In the genomic region with DNA sequence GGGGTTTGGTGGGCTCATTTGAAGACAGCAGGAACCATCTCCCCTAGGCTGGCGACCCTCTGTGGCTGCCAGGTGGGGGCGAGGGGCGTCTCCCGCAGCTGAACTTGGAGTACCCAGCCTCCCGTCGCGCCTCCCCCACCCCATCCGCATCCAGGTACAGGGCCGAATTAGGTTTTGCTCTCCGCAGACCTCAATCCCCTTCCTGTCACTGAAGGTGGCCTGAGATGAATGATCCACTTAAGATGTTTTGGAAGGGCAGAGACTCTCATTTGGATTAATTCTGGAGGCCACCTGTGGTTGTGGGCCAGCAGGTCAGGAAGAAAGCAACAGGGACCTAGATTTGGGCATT, we compare ENCODE assay signal across 8 cellular contexts. TPM values are rescaled to one million over a fixed set of nuclear protein-coding genes. Genes with fewer than 3 reads are reported as not detected.
DNase-seq lines count a peak whose midpoint lies in the region; ATAC-seq and TF ChIP-seq lines count a peak whose summit lies in the region.

No MANE protein-coding gene starts in this region.

- no peak for TF ChIP-seq POLR2A in esophagus squamous epithelium (IDR thresholded peaks at IDR 0.05)

- WGBS in esophagus squamous epithelium, 2 donors, result 30% methylated on average over 3 to 6 of the region's 10 CpGs

- H3K9ac ChIP-seq in NT2/D1 (ENCODE audit: insufficient read length, low read depth) (peak overlapping the region; percentile 74), rectal smooth muscle tissue (ENCODE audit: low read length) (peak overlapping the region; percentile 57)

- H3K9me3 ChIP-seq in NT2/D1 (ENCODE audit: insufficient read depth, low read length), result no peaks in the 10 kb centered on the region
- H3K9me3 ChIP-seq in esophagus squamous epithelium, result no peaks in the 10 kb centered on the region

- no peak for ATAC-seq in GM21619 (IDR thresholded peaks at IDR 0.05; ENCODE audit: unreplicated experiment)

- peak overlapping the region; percentile 61 for H3K4me3 ChIP-seq in NT2/D1 (ENCODE audit: insufficient read length, low read depth)
- H3K4me3 ChIP-seq in esophagus squamous epithelium, result peak overlapping the region; percentile 46 to 82 (median 64)
- H3K4me3 ChIP-seq in rectal smooth muscle tissue (ENCODE audit: low read length), result peak overlapping the region; percentile 75

- H3K27ac ChIP-seq in esophagus squamous epithelium, result peak overlapping the region in 3 of 4 donors; percentile 46 to 67 (median 57)
- H3K27ac ChIP-seq in rectal smooth muscle tissue (ENCODE audit: low read depth, low read length), result no peak overlapping the region

- H3K4me1 ChIP-seq in NT2/D1 (ENCODE audit: insufficient read depth, insufficient read length), result no peaks in the 10 kb centered on the region
- peaks cover 7 to 24% (median 8%) of the 10 kb centered on the region in 3 donors for H3K4me1 ChIP-seq in esophagus squamous epithelium
- no peaks in the 10 kb centered on the region for H3K4me1 ChIP-seq in rectal smooth muscle tissue (ENCODE audit: control insufficient read depth, insufficient read depth, low read length)

- no peaks in the 10 kb centered on the region for H3K36me3 ChIP-seq in NT2/D1 (ENCODE audit: insufficient read depth, insufficient read length, low read length)
- no peaks in the 10 kb centered on the region for H3K36me3 ChIP-seq in esophagus squamous epithelium
- no peaks in the 10 kb centered on the region for H3K36me3 ChIP-seq in rectal smooth muscle tissue (ENCODE audit: control insufficient read depth, insufficient read depth, low read length)

- DNase-seq in GM19240 (ENCODE audit: insufficient read length, low spot score), result peak; percentile 20
- no peak for DNase-seq in NT2/D1 (ENCODE audit: low read depth, low spot score)
- DNase-seq in esophagus squamous epithelium (lab: John Stamatoyannopoulos, UW), result no peak
- DNase-seq in D341Med (ENCODE audit: low spot score), result no peak
- no peak for DNase-seq in GDM1 (lab: John Stamatoyannopoulos, UW)
- DNase-seq in NCI-H2227 treated with DMSO at 0.1 percent for 48 hours (lab: John Stamatoyannopoulos, UW), result no peak

- no peak for TF ChIP-seq CTCF in esophagus squamous epithelium (IDR thresholded peaks at IDR 0.05)

- H3K27me3 ChIP-seq in NT2/D1 (ENCODE audit: insufficient read depth, insufficient read length), result peaks cover 28% of the 10 kb centered on the region
- peaks cover 0 to 7% (median 0%) of the 10 kb centered on the region in 4 donors for H3K27me3 ChIP-seq in esophagus squamous epithelium
- no peaks in the 10 kb centered on the region for H3K27me3 ChIP-seq in rectal smooth muscle tissue (ENCODE audit: control insufficient read depth, insufficient read depth, low read length)

- intact Hi-C loops in esophagus squamous epithelium (cut with DNase I), result no loop called here

RNA-seq across cellular contexts. Expression of a gene that starts 0.5 kb away (rescaled TPM):
- 1 to 10 TPM in 2 of 4 donors, under 1 TPM in 2; 0.56 to 2.8 (median 1.1) TPM for total RNA-seq in esophagus squamous epithelium
